Comparison of ENCODE assay signal across 19 cellular contexts in the genomic region with DNA sequence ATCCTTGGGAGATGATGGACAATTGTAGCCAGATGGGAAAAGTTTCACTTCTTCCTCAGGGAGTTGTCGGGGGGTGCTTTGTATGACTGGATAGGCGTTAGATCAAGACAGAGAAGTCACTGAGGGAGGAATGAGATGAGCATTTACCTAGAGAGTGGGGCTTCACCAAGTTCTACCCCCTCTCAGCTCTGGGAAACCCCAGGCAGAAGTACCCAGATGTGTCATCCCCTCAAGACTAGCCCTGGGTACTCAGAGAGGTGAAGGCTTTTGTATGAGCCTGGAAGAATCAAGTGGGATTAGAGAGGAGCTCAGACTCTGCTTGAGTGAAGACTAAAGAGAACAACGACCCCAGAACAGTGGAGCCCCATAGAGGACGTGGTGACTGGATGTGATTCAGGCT. TPM values are rescaled to one million over a fixed set of nuclear protein-coding genes. Genes with fewer than 3 reads are reported as not detected.
DNase-seq lines count a peak whose midpoint lies in the region; ATAC-seq lines count a peak whose summit lies in the region.
"Had no signal": no experiment of that assay in that cellular context is flagged by ENCODE, and none has a peak within 500 bp of the region (broad histone marks: within the 10 kb centered on the region; RNA-seq: fewer than 3 reads in every experiment).

No MANE protein-coding gene starts in this region.

- H2BK15ac ChIP-seq in mesenchymal stem cell (ENCODE audit: low read depth, poor library complexity, severe bottlenecking): no peak overlapping the region

- 79% methylated on average over 2 of the region's 4 CpGs for WGBS in mesenchymal stem cell

- H3K9me3 ChIP-seq in mesenchymal stem cell (ENCODE audit: control insufficient read depth, low read length): no peaks in the 10 kb centered on the region
- H3K9me3 ChIP-seq: adrenal gland had no signal

- no peaks in the 10 kb centered on the region for H3K79me1 ChIP-seq in mesenchymal stem cell (replicated peaks; ENCODE audit: low read length, poor library complexity, severe bottlenecking)

- H4K91ac ChIP-seq in mesenchymal stem cell (ENCODE audit: low read length): no peak overlapping the region

- no peak overlapping the region for H2BK12ac ChIP-seq in mesenchymal stem cell (ENCODE audit: low read length in 2 of 2)

- no peaks in the 10 kb centered on the region for H3K36me3 ChIP-seq in mesenchymal stem cell (ENCODE audit: control insufficient read depth in 1 of 2, insufficient read depth in 2 of 2, low read depth in 1 of 2, low read length in 2 of 2)
- H3K36me3 ChIP-seq: adrenal gland; BLaER1 treated with 17β-estradiol and CSF1 and Interleukin-3, amounts not matched to agents 10 nM and 100 nM had no signal

- H3K4me2 ChIP-seq in mesenchymal stem cell (ENCODE audit: low read length, poor library complexity, severe bottlenecking): no peak overlapping the region
- H3K4me2 ChIP-seq: BLaER1 treated with 17β-estradiol and CSF1 and Interleukin-3, amounts not matched to agents 10 nM and 100 nM had no signal

- H3K9ac ChIP-seq in mesenchymal stem cell (ENCODE audit: low read length): no peak overlapping the region
- H3K9ac ChIP-seq: BLaER1 treated with 17β-estradiol and CSF1 and Interleukin-3, amounts not matched to agents 10 nM and 100 nM had no signal

- no peak overlapping the region for H4K8ac ChIP-seq in mesenchymal stem cell (ENCODE audit: low read length)

- no peak overlapping the region for H3K4ac ChIP-seq in mesenchymal stem cell (ENCODE audit: low read depth in 1 of 2, low read length in 2 of 2)

- peak; percentile 60 for ATAC-seq in GM18909 (IDR thresholded peaks at IDR 0.05; ENCODE audit: poor library complexity, unreplicated experiment)
- ATAC-seq in GM21786 (IDR thresholded peaks at IDR 0.05; ENCODE audit: unreplicated experiment): peak; percentile 64
- ATAC-seq in HG03108 (IDR thresholded peaks at IDR 0.05; ENCODE audit: unreplicated experiment): peak; percentile 50
- ATAC-seq: activated CD8-positive, alpha-beta T cell treated with anti-CD3 and anti-CD28 coated beads for 36 hours; right cardiac atrium had no signal

- no peak overlapping the region for H2AFZ ChIP-seq in mesenchymal stem cell (ENCODE audit: low read depth, low read length)

- no peak overlapping the region for H3K27ac ChIP-seq in mesenchymal stem cell (ENCODE audit: low read length, poor library complexity, severe bottlenecking)
- H3K27ac ChIP-seq: adrenal gland; BLaER1 treated with 17β-estradiol and CSF1 and Interleukin-3, amounts not matched to agents 10 nM and 100 nM; RWPE1; VCaP had no signal

- no peaks in the 10 kb centered on the region for H3K4me1 ChIP-seq in mesenchymal stem cell (ENCODE audit: control insufficient read depth, insufficient read depth, low read depth, low read length)
- H3K4me1 ChIP-seq: adrenal gland; BLaER1 treated with 17β-estradiol and CSF1 and Interleukin-3, amounts not matched to agents 10 nM and 100 nM had no signal

- no peak overlapping the region for H2AK5ac ChIP-seq in mesenchymal stem cell (ENCODE audit: low read length, severe bottlenecking)

- H2BK120ac ChIP-seq in mesenchymal stem cell (ENCODE audit: low read depth, low read length): no peak overlapping the region

- H3K14ac ChIP-seq in mesenchymal stem cell (ENCODE audit: low read length in 2 of 2): no peak overlapping the region

- no peak overlapping the region for H3K18ac ChIP-seq in mesenchymal stem cell (ENCODE audit: low read depth in 1 of 2, low read length in 2 of 2)

- no peak overlapping the region for H2BK5ac ChIP-seq in mesenchymal stem cell (ENCODE audit: low read depth, low read length, poor library complexity, severe bottlenecking)

- no peak overlapping the region for H3K4me3 ChIP-seq in mesenchymal stem cell (ENCODE audit: insufficient read depth in 1 of 2, low read depth in 1 of 2, low read length in 2 of 2)
- H3K4me3 ChIP-seq: adrenal gland; BLaER1 treated with 17β-estradiol and CSF1 and Interleukin-3, amounts not matched to agents 10 nM and 100 nM had no signal

- H3K23ac ChIP-seq in mesenchymal stem cell (ENCODE audit: low read length in 2 of 2): no peak overlapping the region

- DNase-seq in NCI-H187 (lab: John Stamatoyannopoulos, UW) (no peak), mesenchymal stem cell (no peak), NCI-H526 (lab: John Stamatoyannopoulos, UW) (no peak), HuH-7 (ENCODE audit: low spot score) (no peak)
- DNase-seq: activated CD8-positive, alpha-beta T cell treated with anti-CD3 and anti-CD28 coated beads for 36 hours; adrenal gland; caudate nucleus; DMS153; effector memory CD4-positive, alpha-beta T cell; HCEC 1CT; hippocampal formation; right cardiac atrium; SW 1271 had no signal

- peaks cover 0 to 35% of the 10 kb centered on the region in 2 experiments for H3K27me3 ChIP-seq in mesenchymal stem cell (ENCODE audit: control insufficient read depth in 1 of 2, insufficient read depth in 1 of 2, low read length in 2 of 2)
- H3K27me3 ChIP-seq: adrenal gland; BLaER1 treated with 17β-estradiol and CSF1 and Interleukin-3, amounts not matched to agents 10 nM and 100 nM had no signal

RNA-seq across cellular contexts. Expression of a gene that starts 1.9 kb away (rescaled TPM):
- polyA plus RNA-seq in mesenchymal stem cell (2013, experiment 1 of 2): not detected
- not detected for polyA plus RNA-seq in mesenchymal stem cell (2013, experiment 2 of 2)
- polyA plus RNA-seq: adrenal gland, right cardiac atrium had no signal

RNA-seq across cellular contexts. Expression of a gene that starts 7.1 kb away (rescaled TPM):
- not detected for polyA plus RNA-seq in mesenchymal stem cell (2013, experiment 1 of 2)
- polyA plus RNA-seq in mesenchymal stem cell (2013, experiment 2 of 2): not detected
- polyA plus RNA-seq: adrenal gland, right cardiac atrium had no signal

RNA-seq across cellular contexts. Expression of a gene that starts 18.4 kb away (rescaled TPM):
- not detected for polyA plus RNA-seq in mesenchymal stem cell (2013, experiment 1 of 2)
- not detected for polyA plus RNA-seq in mesenchymal stem cell (2013, experiment 2 of 2)
- polyA plus RNA-seq: right cardiac atrium had no signal

RNA-seq across cellular contexts. Expression of a gene that starts 33.5 kb away (rescaled TPM):
- polyA plus RNA-seq in mesenchymal stem cell (2013, experiment 1 of 2): not detected
- not detected for polyA plus RNA-seq in mesenchymal stem cell (2013, experiment 2 of 2)
- polyA plus RNA-seq: adrenal gland, right cardiac atrium had no signal
